Comparison of ENCODE assay signal across 38 cellular contexts in the genomic region with DNA sequence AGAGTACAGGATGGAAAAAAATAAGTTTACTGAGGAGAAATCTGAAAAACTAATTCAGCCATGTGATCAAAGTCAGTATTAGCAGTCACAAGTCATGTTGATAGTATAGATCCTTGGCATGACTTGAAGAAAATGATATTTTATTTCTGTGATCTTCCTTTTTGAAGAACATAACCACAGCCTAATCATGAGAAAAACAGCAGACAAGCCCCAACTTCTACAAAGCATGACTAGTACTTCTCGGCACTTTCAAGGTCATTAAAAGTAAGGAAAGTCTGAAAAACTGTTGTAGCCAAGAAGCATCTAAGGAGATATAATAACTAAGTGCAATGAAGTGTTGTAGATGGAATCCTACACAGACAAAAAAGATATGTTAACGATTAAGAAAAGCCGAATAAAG.
"Had no signal": no experiment of that assay in that cellular context is flagged by ENCODE, and none has a peak within 500 bp of the region (broad histone marks: within the 10 kb centered on the region; RNA-seq: fewer than 3 reads in every experiment).

No MANE protein-coding gene starts in this region.

- H3K27me3 Mint-ChIP-seq: activated B cell treated with CpG ODN at 0.5 μM for 24 hours; activated CD4-positive, alpha-beta memory T cell treated with anti-CD3 and anti-CD28 coated beads for 36 hours; activated CD4-positive, alpha-beta T cell treated with anti-CD3 and anti-CD28 coated beads, Interleukin-2, amount 10 ng/mL, durations not matched to agents 24 days and 14 days; activated CD8-positive, alpha-beta T cell treated with anti-CD3 and anti-CD28 coated beads for 36 hours; activated naive CD8-positive, alpha-beta T cell treated with anti-CD3 and anti-CD28 coated beads for 36 hours; activated T-helper 17 cell treated with anti-CD3 and anti-CD28 coated beads, Interleukin-2, amount 50 U/mL, for 72 hours; central memory CD8-positive, alpha-beta T cell had no signal

- DNase-seq: activated B cell treated with CpG ODN at 0.5 μM for 24 hours; activated CD4-positive, alpha-beta memory T cell treated with anti-CD3 and anti-CD28 coated beads for 36 hours; activated CD4-positive, alpha-beta T cell treated with anti-CD3 and anti-CD28 coated beads for 4 hours; activated CD4-positive, alpha-beta T cell treated with anti-CD3 and anti-CD28 coated beads, Interleukin-2, amount 10 ng/mL, durations not matched to agents 24 days and 14 days; activated CD4-positive, alpha-beta T cell treated with anti-CD3 and anti-CD28 coated beads, Interleukin-2, amount 50 U/mL, for 1 hour; activated CD4-positive, alpha-beta T cell treated with anti-CD3 and anti-CD28 coated beads, Interleukin-2, amount 50 U/mL, for 4 hours; activated CD4-positive, CD25-positive, alpha-beta regulatory T cell treated with anti-CD3 and anti-CD28 coated beads, Interleukin-2, amount 50 U/mL, for 72 hours; activated CD8-positive, alpha-beta memory T cell treated with anti-CD3 and anti-CD28 coated beads, Interleukin-2, amount 50 U/mL, for 4 hours; activated CD8-positive, alpha-beta T cell treated with anti-CD3 and anti-CD28 coated beads for 36 hours; activated effector memory CD4-positive, alpha-beta T cell treated with anti-CD3 and anti-CD28 coated beads, Interleukin-2, amount 50 U/mL, for 16 hours; activated gamma-delta T cell treated with Interleukin-2 at 50 U/mL for 16 hours; activated naive CD4-positive, alpha-beta T cell; activated naive CD4-positive, alpha-beta T cell treated with anti-CD3 and anti-CD28 coated beads for 36 hours; activated naive CD4-positive, alpha-beta T cell treated with anti-CD3 and anti-CD28 coated beads, Interleukin-2, amount 50 U/mL, for 16 hours; activated naive CD8-positive, alpha-beta T cell treated with anti-CD3 and anti-CD28 coated beads for 36 hours; activated T-cell treated with anti-CD3 and anti-CD28 coated beads for 4 hours; activated T-cell treated with anti-CD3 and anti-CD28 coated beads, Interleukin-2, amount 50 U/mL, for 1 hour; activated T-cell treated with anti-CD3 and anti-CD28 coated beads, Interleukin-2, amount 50 U/mL, for 4 hours; activated T-cell treated with anti-CD3 and anti-CD28 coated beads, Interleukin-2, amount 50 U/mL, for 72 hours; adrenal gland; amniotic stem cell; aorta; body of pancreas; brain microvascular endothelial cell; caudate nucleus; cerebellar nuclear complex; T-helper 1 cell; T-helper 2 cell; T-helper 9 cell had no signal

- H3K4me3 ChIP-seq: adrenal gland, body of pancreas, breast epithelium, cardiac muscle cell had no signal

- H3K27ac Mint-ChIP-seq: activated B cell treated with CpG ODN at 0.5 μM for 24 hours; activated CD4-positive, alpha-beta memory T cell treated with anti-CD3 and anti-CD28 coated beads for 36 hours; activated CD4-positive, alpha-beta T cell treated with anti-CD3 and anti-CD28 coated beads, Interleukin-2, amount 10 ng/mL, durations not matched to agents 24 days and 14 days; activated CD8-positive, alpha-beta T cell treated with anti-CD3 and anti-CD28 coated beads for 36 hours; activated naive CD4-positive, alpha-beta T cell treated with anti-CD3 and anti-CD28 coated beads for 36 hours; activated naive CD4-positive, alpha-beta T cell treated with anti-CD3 and anti-CD28 coated beads, Interleukin-2, amount 50 U/mL, for 72 hours; activated naive CD8-positive, alpha-beta T cell treated with anti-CD3 and anti-CD28 coated beads for 36 hours; activated T-cell treated with anti-CD3 and anti-CD28 coated beads, Interleukin-2, amount 50 U/mL, for 72 hours; activated T-helper 1 cell treated with anti-CD3 and anti-CD28 coated beads, Interleukin-12 subunit alpha, Interleukin-12 subunit beta, Interleukin-2, Interleukin-4 antibody, amounts not matched to agents 30 ng/mL and 10 ng/mL and 1 ng/mL, durations not matched to agents 14 hours and 24 hours and 36 hours; activated T-helper 17 cell treated with anti-CD3 and anti-CD28 coated beads, Interleukin-2, amount 50 U/mL, for 72 hours; T-helper 1 cell treated with Interleukin-12 subunit alpha and Interleukin-12 subunit beta and Interleukin-4 antibody, amounts not matched to agents 30 μg/mL and 1 μg/mL, for 36 hours; T-helper 2 cell treated with Interferon-gamma antibody and Interleukin-4, amounts not matched to agents 5 μg/mL and 100 μg/mL, for 36 hours had no signal

- H3K27me3 ChIP-seq: adrenal gland, body of pancreas, brain microvascular endothelial cell, breast epithelium, cardiac muscle cell had no signal

- H3K27ac ChIP-seq: adrenal gland, body of pancreas, brain microvascular endothelial cell, breast epithelium, cardiac muscle cell, VCaP had no signal

- H3K4me1 ChIP-seq: adrenal gland, body of pancreas, breast epithelium had no signal

- H3K9me3 ChIP-seq: adrenal gland, body of pancreas, breast epithelium had no signal

- H3K36me3 Mint-ChIP-seq: activated CD4-positive, alpha-beta memory T cell treated with anti-CD3 and anti-CD28 coated beads for 36 hours; activated naive CD8-positive, alpha-beta T cell treated with anti-CD3 and anti-CD28 coated beads for 36 hours had no signal

- H3K36me3 ChIP-seq: adrenal gland, brain microvascular endothelial cell, cardiac muscle cell had no signal

- H3K4me1 Mint-ChIP-seq: activated B cell treated with CpG ODN at 0.5 μM for 24 hours; activated CD4-positive, alpha-beta T cell treated with anti-CD3 and anti-CD28 coated beads, Interleukin-2, amount 10 ng/mL, durations not matched to agents 24 days and 14 days; activated naive CD8-positive, alpha-beta T cell treated with anti-CD3 and anti-CD28 coated beads for 36 hours; activated T-helper 17 cell treated with anti-CD3 and anti-CD28 coated beads, Interleukin-2, amount 50 U/mL, for 72 hours; central memory CD8-positive, alpha-beta T cell had no signal

- ATAC-seq: activated CD8-positive, alpha-beta T cell treated with anti-CD3 and anti-CD28 coated beads for 36 hours; activated naive CD4-positive, alpha-beta T cell treated with anti-CD3 and anti-CD28 coated beads, Interleukin-2, amount 50 U/mL, for 72 hours; activated T-cell treated with anti-CD3 and anti-CD28 coated beads, Interleukin-2, amount 50 U/mL, for 4 hours; activated T-cell treated with anti-CD3 and anti-CD28 coated beads, Interleukin-2, amount 50 U/mL, for 72 hours; activated T-helper 17 cell treated with anti-CD3 and anti-CD28 coated beads, Interleukin-2, amount 50 U/mL, for 72 hours; body of pancreas had no signal

- H3K4me3 Mint-ChIP-seq: activated B cell treated with CpG ODN at 0.5 μM for 24 hours; activated CD4-positive, alpha-beta memory T cell treated with anti-CD3 and anti-CD28 coated beads for 36 hours; activated CD4-positive, alpha-beta T cell treated with anti-CD3 and anti-CD28 coated beads, Interleukin-2, amount 10 ng/mL, durations not matched to agents 24 days and 14 days; activated CD8-positive, alpha-beta T cell treated with anti-CD3 and anti-CD28 coated beads for 36 hours; activated naive CD4-positive, alpha-beta T cell treated with anti-CD3 and anti-CD28 coated beads for 36 hours; activated naive CD8-positive, alpha-beta T cell treated with anti-CD3 and anti-CD28 coated beads for 36 hours; activated T-cell treated with anti-CD3 and anti-CD28 coated beads, Interleukin-2, amount 50 U/mL, for 4 hours; activated T-cell treated with anti-CD3 and anti-CD28 coated beads, Interleukin-2, amount 50 U/mL, for 72 hours; activated T-helper 1 cell treated with anti-CD3 and anti-CD28 coated beads, Interleukin-12 subunit alpha, Interleukin-12 subunit beta, Interleukin-2, Interleukin-4 antibody, amounts not matched to agents 30 ng/mL and 10 ng/mL and 1 ng/mL, durations not matched to agents 14 hours and 24 hours and 36 hours; activated T-helper 17 cell treated with anti-CD3 and anti-CD28 coated beads, Interleukin-2, amount 50 U/mL, for 72 hours; central memory CD8-positive, alpha-beta T cell; T-helper 1 cell treated with Interleukin-12 subunit alpha and Interleukin-12 subunit beta and Interleukin-4 antibody, amounts not matched to agents 30 μg/mL and 1 μg/mL, for 36 hours; T-helper 2 cell treated with Interferon-gamma antibody and Interleukin-4, amounts not matched to agents 5 μg/mL and 100 μg/mL, for 36 hours had no signal
